ENCODE assay signal across 1 cellular context in the genomic region with DNA sequence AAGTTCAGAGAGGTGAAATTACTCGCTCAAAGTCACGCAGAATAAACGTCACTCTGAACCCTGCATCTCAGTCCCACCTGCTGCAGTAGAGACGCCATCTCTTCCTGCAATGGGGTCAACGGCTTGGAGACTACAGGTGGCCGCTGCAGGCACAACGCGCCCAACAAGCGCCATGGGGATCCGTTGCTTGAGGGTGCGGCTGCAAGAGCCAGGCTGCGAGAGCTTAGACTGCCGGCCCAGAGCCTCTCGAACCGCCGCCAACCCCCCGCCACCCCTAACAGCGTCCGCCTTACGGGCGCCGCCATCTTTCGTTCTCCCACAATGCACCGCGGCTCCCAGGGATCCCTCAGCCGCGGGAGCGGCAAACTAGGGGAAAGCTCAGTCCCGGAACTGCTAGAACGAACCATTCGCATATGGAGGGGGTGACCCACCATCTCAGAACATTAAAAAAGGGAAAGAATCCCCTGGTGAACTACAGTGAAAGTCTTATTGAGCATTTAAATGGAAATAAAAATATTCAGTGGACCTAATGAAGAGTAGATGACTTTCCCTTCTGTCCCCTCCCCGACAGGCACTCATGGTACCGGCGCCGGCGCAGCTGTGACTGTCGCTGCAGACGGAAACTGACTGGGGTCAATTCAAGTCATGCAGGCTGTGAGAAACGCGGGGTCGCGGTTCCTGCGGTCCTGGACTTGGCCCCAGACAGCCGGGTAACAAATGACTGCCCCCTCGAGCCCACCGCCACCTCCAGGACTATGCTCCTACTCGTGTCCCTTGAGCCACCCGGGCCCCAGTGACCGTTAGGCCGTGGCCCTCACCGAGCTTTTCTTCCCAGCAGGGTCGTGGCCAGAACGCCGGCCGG.
TF ChIP-seq lines count a peak whose summit lies in the region.

MRPL46 (minus strand) TSS at position 316 of the 862 bp plus-strand sequence; CDS start at position 305, 11 bp downstream.
MRPS11 (plus strand) TSS at position 636 of the 862 bp plus-strand sequence; CDS start at position 646, 10 bp downstream.

TF ChIP-seq in GM12878, 131 proteins besides CTCF, POLR2A, EP300 and RAD21 (continued from another document and continues in another):
- TF ChIP-seq ELK1 (IDR thresholded peaks at IDR 0.05; ENCODE audit: low read depth, low read length) (peak; percentile 78; the same call in 1 of the 2 replicates), ATF7 (IDR thresholded peaks at IDR 0.05; ENCODE audit: low read depth) (peak; percentile 100), SRF (IDR thresholded peaks at IDR 0.05; ENCODE audit: low read depth in 2 of 2, low read length in 2 of 2) (0 out of 4 replicates have a peak, but pooled peaks of 1 of the 2 experiments have one; percentile 34), KAT2A (conservative IDR thresholded peaks at IDR 0.05; ENCODE audit: control insufficient read depth, low read depth, low read length) (no peak), SMAD5 (IDR thresholded peaks at IDR 0.05; ENCODE audit: low read depth) (0 out of 2 replicates have a peak, but pooled peaks have one; percentile 61), DPF2 (IDR thresholded peaks at IDR 0.05) (no peak; the same call in 1 of the 2 replicates), NBN (IDR thresholded peaks at IDR 0.05) (peak; percentile 91; the same call in 1 of the 2 replicates), ASH2L (IDR thresholded peaks at IDR 0.05; ENCODE audit: borderline replicate concordance, low read depth) (peak; percentile 42; the same call in 1 of the 2 replicates), EED (IDR thresholded peaks at IDR 0.05; ENCODE audit: low read depth) (no peak; the same call in 1 of the 2 replicates), ZBTB33 (IDR thresholded peaks at IDR 0.05) (no peak), SREBF2 (IDR thresholded peaks at IDR 0.05; ENCODE audit: low read length) (no peak), FOS (IDR thresholded peaks at IDR 0.05; ENCODE audit: borderline replicate concordance, extremely low read depth, insufficient read length) (no peak), ZNF207 (IDR thresholded peaks at IDR 0.05; ENCODE audit: borderline replicate concordance) (peak; percentile 92; the same call in 1 of the 2 replicates), MTA3 (IDR thresholded peaks at IDR 0.05; ENCODE audit: borderline replicate concordance, low read length) (no peak), ZNF592 (IDR thresholded peaks at IDR 0.05) (no peak), TCF12 (IDR thresholded peaks at IDR 0.05; ENCODE audit: low read depth, low read length) (peak; percentile 81), IKZF1 (conservative IDR thresholded peaks at IDR 0.05) (peak; percentile 88), JUND (IDR thresholded peaks at IDR 0.05; ENCODE audit: low read depth, low read length) (peak; percentile 99), CHD4 (IDR thresholded peaks at IDR 0.05) (no peak), MEF2B (IDR thresholded peaks at IDR 0.05; ENCODE audit: partially characterized antibody, poor library complexity, severe bottlenecking) (no peak), EGR1 (IDR thresholded peaks at IDR 0.05; ENCODE audit: borderline replicate concordance in 1 of 2, low read depth in 2 of 2, low read length in 2 of 2) (0 out of 3 replicates have a peak, but pooled peaks of 1 of the 2 experiments have one; percentile 18), SUZ12 (IDR thresholded peaks at IDR 0.05; ENCODE audit: unreplicated experiment) (no peak), ZBTB40 (IDR thresholded peaks at IDR 0.05; ENCODE audit: borderline replicate concordance) (peak; percentile 52; the same call in 1 of the 2 replicates), CBFB (IDR thresholded peaks at IDR 0.05; ENCODE audit: low read depth) (peak; percentile 94; the same call in 1 of the 2 replicates), RUNX3 (IDR thresholded peaks at IDR 0.05; ENCODE audit: low read length) (peak; percentile 75), HDAC6 (IDR thresholded peaks at IDR 0.05; ENCODE audit: unreplicated experiment) (no peak), HCFC1 (IDR thresholded peaks at IDR 0.05; ENCODE audit: low read length) (peak; percentile 75)
- TF ChIP-seq, protein P1, sequence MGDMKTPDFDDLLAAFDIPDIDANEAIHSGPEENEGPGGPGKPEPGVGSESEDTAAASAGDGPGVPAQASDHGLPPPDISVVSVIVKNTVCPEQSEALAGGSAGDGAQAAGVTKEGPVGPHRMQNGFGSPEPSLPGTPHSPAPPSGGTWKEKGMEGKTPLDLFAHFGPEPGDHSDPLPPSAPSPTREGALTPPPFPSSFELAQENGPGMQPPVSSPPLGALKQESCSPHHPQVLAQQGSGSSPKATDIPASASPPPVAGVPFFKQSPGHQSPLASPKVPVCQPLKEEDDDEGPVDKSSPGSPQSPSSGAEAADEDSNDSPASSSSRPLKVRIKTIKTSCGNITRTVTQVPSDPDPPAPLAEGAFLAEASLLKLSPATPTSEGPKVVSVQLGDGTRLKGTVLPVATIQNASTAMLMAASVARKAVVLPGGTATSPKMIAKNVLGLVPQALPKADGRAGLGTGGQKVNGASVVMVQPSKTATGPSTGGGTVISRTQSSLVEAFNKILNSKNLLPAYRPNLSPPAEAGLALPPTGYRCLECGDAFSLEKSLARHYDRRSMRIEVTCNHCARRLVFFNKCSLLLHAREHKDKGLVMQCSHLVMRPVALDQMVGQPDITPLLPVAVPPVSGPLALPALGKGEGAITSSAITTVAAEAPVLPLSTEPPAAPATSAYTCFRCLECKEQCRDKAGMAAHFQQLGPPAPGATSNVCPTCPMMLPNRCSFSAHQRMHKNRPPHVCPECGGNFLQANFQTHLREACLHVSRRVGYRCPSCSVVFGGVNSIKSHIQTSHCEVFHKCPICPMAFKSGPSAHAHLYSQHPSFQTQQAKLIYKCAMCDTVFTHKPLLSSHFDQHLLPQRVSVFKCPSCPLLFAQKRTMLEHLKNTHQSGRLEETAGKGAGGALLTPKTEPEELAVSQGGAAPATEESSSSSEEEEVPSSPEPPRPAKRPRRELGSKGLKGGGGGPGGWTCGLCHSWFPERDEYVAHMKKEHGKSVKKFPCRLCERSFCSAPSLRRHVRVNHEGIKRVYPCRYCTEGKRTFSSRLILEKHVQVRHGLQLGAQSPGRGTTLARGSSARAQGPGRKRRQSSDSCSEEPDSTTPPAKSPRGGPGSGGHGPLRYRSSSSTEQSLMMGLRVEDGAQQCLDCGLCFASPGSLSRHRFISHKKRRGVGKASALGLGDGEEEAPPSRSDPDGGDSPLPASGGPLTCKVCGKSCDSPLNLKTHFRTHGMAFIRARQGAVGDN (IDR thresholded peaks at IDR 0.05), result no peak
- TF ChIP-seq, protein P2, sequence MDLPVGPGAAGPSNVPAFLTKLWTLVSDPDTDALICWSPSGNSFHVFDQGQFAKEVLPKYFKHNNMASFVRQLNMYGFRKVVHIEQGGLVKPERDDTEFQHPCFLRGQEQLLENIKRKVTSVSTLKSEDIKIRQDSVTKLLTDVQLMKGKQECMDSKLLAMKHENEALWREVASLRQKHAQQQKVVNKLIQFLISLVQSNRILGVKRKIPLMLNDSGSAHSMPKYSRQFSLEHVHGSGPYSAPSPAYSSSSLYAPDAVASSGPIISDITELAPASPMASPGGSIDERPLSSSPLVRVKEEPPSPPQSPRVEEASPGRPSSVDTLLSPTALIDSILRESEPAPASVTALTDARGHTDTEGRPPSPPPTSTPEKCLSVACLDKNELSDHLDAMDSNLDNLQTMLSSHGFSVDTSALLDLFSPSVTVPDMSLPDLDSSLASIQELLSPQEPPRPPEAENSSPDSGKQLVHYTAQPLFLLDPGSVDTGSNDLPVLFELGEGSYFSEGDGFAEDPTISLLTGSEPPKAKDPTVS (IDR thresholded peaks at IDR 0.05; ENCODE audit: low read depth, low read length), result no peak
- TF ChIP-seq, protein P3, sequence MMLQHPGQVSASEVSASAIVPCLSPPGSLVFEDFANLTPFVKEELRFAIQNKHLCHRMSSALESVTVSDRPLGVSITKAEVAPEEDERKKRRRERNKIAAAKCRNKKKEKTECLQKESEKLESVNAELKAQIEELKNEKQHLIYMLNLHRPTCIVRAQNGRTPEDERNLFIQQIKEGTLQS (IDR thresholded peaks at IDR 0.05; ENCODE audit: borderline replicate concordance, extremely low read depth, low read depth, low read length), result no peak
